Comparison of ENCODE assay signal across 8 cellular contexts in the genomic region with DNA sequence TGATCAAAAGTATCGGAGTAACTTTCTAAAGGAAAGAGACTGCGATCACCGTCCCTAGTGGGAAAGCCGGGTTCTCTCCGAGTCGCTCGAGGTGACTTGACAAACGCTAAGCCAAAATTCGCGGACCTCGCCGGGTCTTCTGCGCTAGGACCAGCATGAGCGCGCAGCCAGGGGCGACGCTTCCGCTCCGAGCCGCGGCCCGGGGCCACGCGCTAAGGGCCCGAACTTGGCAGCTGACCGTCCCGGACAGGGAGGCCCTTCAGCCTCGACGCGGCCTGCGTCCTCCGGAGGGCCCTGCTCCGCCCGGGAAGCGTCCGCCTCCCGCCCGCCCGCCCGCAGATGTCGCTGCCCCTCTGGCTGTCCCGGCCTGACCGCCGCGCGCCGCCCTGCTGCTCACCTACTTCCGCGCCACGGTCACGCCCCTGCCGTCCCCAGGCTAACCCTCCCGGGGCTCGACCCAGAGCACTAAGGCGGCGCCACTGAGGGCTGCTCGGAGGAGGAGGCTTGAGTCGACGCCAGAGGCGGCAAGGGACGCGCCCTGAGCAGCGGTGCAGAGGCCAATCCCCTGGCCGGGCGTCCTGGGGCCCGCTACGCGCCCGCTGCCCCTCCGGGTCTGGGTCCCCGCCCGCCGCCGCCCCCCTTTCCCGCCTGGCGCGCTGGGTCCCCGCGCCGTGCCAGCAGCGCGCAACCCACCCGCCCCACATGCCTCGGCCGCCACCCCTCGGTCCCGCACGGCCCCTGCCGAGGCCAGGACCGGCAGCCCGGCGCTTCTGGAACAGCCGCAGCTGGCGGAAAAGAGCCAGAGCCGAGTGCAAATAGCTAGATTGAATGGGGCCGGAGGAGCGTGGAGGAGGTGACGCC. TPM values are rescaled to one million over a fixed set of nuclear protein-coding genes. Genes with fewer than 3 reads are reported as not detected.
DNase-seq lines count a peak whose midpoint lies in the region; ATAC-seq and TF ChIP-seq lines count a peak whose summit lies in the region.

No MANE protein-coding gene starts in this region.

- H3K27ac Mint-ChIP-seq in nephron, result peak overlapping the region in 2 of 3 experiments; percentile 58 to 89
- peak overlapping the region; percentile 83 for H3K27ac Mint-ChIP-seq in stimulated activated naive CD8-positive, alpha-beta T cell treated with anti-CD3 and anti-CD28 coated beads, Interleukin-15, Interleukin-2, amounts not matched to agents 100 ng/mL and 50 ng/mL, for 24 hours

- BruUV-seq in PC-3 (replicated peaks; lab: Mats Ljungman, UMichigan), result TSS peak; percentile 67

- CTCF ChIA-PET in PC-3 (lab: Charles Lee), result interaction anchor here (0.5 to 2.6 kb wide), 15 partner anchors 127 to 713 kb away, joined by 3 to 11 read pairs (median 5); no protein-coding TSS in a partner anchor

- peak overlapping the region; percentile 98 for H2AFZ ChIP-seq in PC-3 (ENCODE audit: low read length)

- no peaks in the 10 kb centered on the region for H3K36me3 ChIP-seq in PC-3 (ENCODE audit: low read depth, low read length)

- ATAC-seq in GM19455 (IDR thresholded peaks at IDR 0.05; ENCODE audit: unreplicated experiment) (peak; percentile 57), PC-3 (peak; percentile 64)
- peak; percentile 58 for ATAC-seq in activated T-cell treated with anti-CD3 and anti-CD28 coated beads, Interleukin-2, amount 50 U/mL, for 4 hours

- peak overlapping the region; percentile 84 for H3K4me3 Mint-ChIP-seq in activated T-cell treated with anti-CD3 and anti-CD28 coated beads, Interleukin-2, amount 50 U/mL, for 4 hours
- peak overlapping the region; percentile 83 to 86 (median 85) for H3K4me3 Mint-ChIP-seq in nephron
- H3K4me3 Mint-ChIP-seq in stimulated activated naive CD8-positive, alpha-beta T cell treated with anti-CD3 and anti-CD28 coated beads, Interleukin-15, Interleukin-2, amounts not matched to agents 100 ng/mL and 50 ng/mL, for 24 hours, result peak overlapping the region; percentile 86

- H3K36me3 Mint-ChIP-seq in activated T-cell treated with anti-CD3 and anti-CD28 coated beads, Interleukin-2, amount 50 U/mL, for 4 hours (ENCODE audit: insufficient read depth), result peaks cover 12% of the 10 kb centered on the region
- H3K36me3 Mint-ChIP-seq in nephron (ENCODE audit: low read depth), result peaks cover 3% of the 10 kb centered on the region
- peaks cover 19% of the 10 kb centered on the region for H3K36me3 Mint-ChIP-seq in stimulated activated naive CD8-positive, alpha-beta T cell treated with anti-CD3 and anti-CD28 coated beads, Interleukin-15, Interleukin-2, amounts not matched to agents 100 ng/mL and 50 ng/mL, for 24 hours (ENCODE audit: low read depth)

- peak overlapping the region; percentile 91 for H3K27ac ChIP-seq in HL-60 (replicated peaks)
- H3K27ac ChIP-seq in PC-3 (ENCODE audit: low read length), result peak overlapping the region; percentile 85

- H3K9me3 Mint-ChIP-seq in activated T-cell treated with anti-CD3 and anti-CD28 coated beads, Interleukin-2, amount 50 U/mL, for 4 hours, result no peaks in the 10 kb centered on the region
- no peaks in the 10 kb centered on the region for H3K9me3 Mint-ChIP-seq in nephron
- H3K9me3 Mint-ChIP-seq in stimulated activated naive CD8-positive, alpha-beta T cell treated with anti-CD3 and anti-CD28 coated beads, Interleukin-15, Interleukin-2, amounts not matched to agents 100 ng/mL and 50 ng/mL, for 24 hours, result no peaks in the 10 kb centered on the region

- peak overlapping the region; percentile 74 for H3K9ac ChIP-seq in PC-3 (ENCODE audit: low read length)

- no peaks in the 10 kb centered on the region for H3K9me2 ChIP-seq in PC-3 (replicated peaks; ENCODE audit: low read length)

- 0 out of 2 replicates have a peak, but pooled peaks cover 5% of the 10 kb centered on the region for H3K79me2 ChIP-seq in PC-3 (ENCODE audit: low read length)

- H3K27me3 Mint-ChIP-seq in activated T-cell treated with anti-CD3 and anti-CD28 coated beads, Interleukin-2, amount 50 U/mL, for 4 hours (ENCODE audit: low read depth), result no peaks in the 10 kb centered on the region
- H3K27me3 Mint-ChIP-seq in nephron (ENCODE audit: low read depth), result peaks cover 15% of the 10 kb centered on the region
- H3K27me3 Mint-ChIP-seq in stimulated activated naive CD8-positive, alpha-beta T cell treated with anti-CD3 and anti-CD28 coated beads, Interleukin-15, Interleukin-2, amounts not matched to agents 100 ng/mL and 50 ng/mL, for 24 hours, result no peaks in the 10 kb centered on the region

- peak overlapping the region; percentile 54 for H3K4me3 ChIP-seq in HL-60 (replicated peaks; ENCODE audit: insufficient read depth, low read length)
- peak overlapping the region; percentile 89 for H3K4me3 ChIP-seq in PC-3 (ENCODE audit: low read length)

- H3F3A ChIP-seq in PC-3 (ENCODE audit: low read length, unreplicated experiment), result no peaks in the 10 kb centered on the region

- TF ChIP-seq CTCF in HL-60 (IDR thresholded peaks at IDR 0.05; ENCODE audit: insufficient read depth, low read length), result no peak
- peak; percentile 38 for TF ChIP-seq CTCF in PC-3 (conservative IDR thresholded peaks at IDR 0.05; ENCODE audit: low read depth, low read length)
- TF ChIP-seq CTCF in nephron (IDR thresholded peaks at IDR 0.05; ENCODE audit: unreplicated experiment in 3 of 3), result no peak

- H3K27me3 ChIP-seq in HL-60 (ENCODE audit: insufficient read depth, poor library complexity, severe bottlenecking) (no peaks in the 10 kb centered on the region), PC-3 (ENCODE audit: low read length) (no peaks in the 10 kb centered on the region)

- DNase-seq in COR-L47 (lab: John Stamatoyannopoulos, UW) (peak; percentile 62), HL-60 (ENCODE audit: low read depth in 1 of 2, low spot score in 1 of 2) (peak; percentile 57 to 83), PC-3 (peak; percentile 77), fibroblast of gingiva (ENCODE audit: low read depth) (peak; percentile 90)
- peak; percentile 63 for DNase-seq in activated T-cell treated with anti-CD3 and anti-CD28 coated beads, Interleukin-2, amount 50 U/mL, for 4 hours

- peak overlapping the region; percentile 93 for H3K4me2 ChIP-seq in PC-3 (ENCODE audit: low read length)

- H3K9me3 ChIP-seq in PC-3 (ENCODE audit: low read length), result no peaks in the 10 kb centered on the region

- POLR2A ChIA-PET in PC-3 (lab: Charles Lee; ENCODE audit: unreplicated experiment), result interaction anchor here (0.6 to 1.2 kb wide), 5 partner anchors 59 to 428 kb away, joined by 3 to 6 read pairs (median 3); no protein-coding TSS in a partner anchor

- H3K4me1 Mint-ChIP-seq in activated T-cell treated with anti-CD3 and anti-CD28 coated beads, Interleukin-2, amount 50 U/mL, for 4 hours (ENCODE audit: low read depth), result peaks cover 11% of the 10 kb centered on the region
- H3K4me1 Mint-ChIP-seq in nephron, result peaks cover 5% of the 10 kb centered on the region
- peaks cover 12% of the 10 kb centered on the region for H3K4me1 Mint-ChIP-seq in stimulated activated naive CD8-positive, alpha-beta T cell treated with anti-CD3 and anti-CD28 coated beads, Interleukin-15, Interleukin-2, amounts not matched to agents 100 ng/mL and 50 ng/mL, for 24 hours (ENCODE audit: low read depth)

- H4K20me1 ChIP-seq in PC-3 (ENCODE audit: low read length), result no peaks in the 10 kb centered on the region

- H3K4me1 ChIP-seq in PC-3 (ENCODE audit: insufficient read depth, low read length), result peaks cover 15% of the 10 kb centered on the region

- intact Hi-C loops in PC-3 (cut with micrococcal nuclease), result loop anchor here (1.0 to 5.0 kb wide), 13 partner anchors 80 to 713 kb away; no protein-coding TSS in a partner anchor

RNA-seq across cellular contexts. Expression of a gene that starts 0.9 kb away (rescaled TPM):
- 5.1 and 6.2 TPM in 2 replicates for total RNA-seq in PC-3 (2014; rRNA removed)
- total RNA-seq in activated T-cell treated with anti-CD3 and anti-CD28 coated beads, Interleukin-2, amount 50 U/mL, for 4 hours, result 10 to 100 TPM in 2 of 3 donors, 1 to 10 TPM in 1; 9.4 to 17.1 (median 12.4) TPM

Comparison
In these comparisons a context has a peak if more than half of its experiments do, and no peak if none do; other contexts are left out.
1. Peak in every context shown above with its lines: DNase-seq, ATAC-seq, H3K4me3 ChIP-seq and H3K27ac ChIP-seq.